ENCODE assay signal across 23 cellular contexts in genomic region chr6:142934190-142934589, GRCh38. TPM values are rescaled to one million over a fixed set of nuclear protein-coding genes. Genes with fewer than 3 reads are reported as not detected.
A peak's percentile ranks its signal among the peaks of the same experiment; 100 is the strongest.
DNase-seq lines count a peak whose midpoint lies in the region; ATAC-seq, FAIRE-seq and TF ChIP-seq lines count a peak whose summit lies in the region.
"Had no signal": no experiment of that assay in that cellular context is flagged by ENCODE, and none has a peak within 500 bp of the region (broad histone marks: within the 10 kb centered on the region; RNA-seq: fewer than 3 reads in every experiment).

No MANE protein-coding gene starts in this region.

- TF ChIP-seq CTCF in OCI-LY1 (IDR thresholded peaks at IDR 0.05; ENCODE audit: low read length) (no peak), GM12878 (IDR thresholded peaks at IDR 0.05 in 2 of 3, conservative IDR thresholded peaks at IDR 0.05 in 1 of 3; ENCODE audit: control insufficient read depth in 2 of 3, extremely low read depth in 1 of 3, insufficient read depth in 1 of 3, low read depth in 3 of 3, low read length in 3 of 3) (no peak), PC-3 (conservative IDR thresholded peaks at IDR 0.05; ENCODE audit: low read depth, low read length) (no peak)

- no peak for ATAC-seq in activated T-cell treated with anti-CD3 and anti-CD28 coated beads, Interleukin-2, amount 50 U/mL, for 4 hours
- ATAC-seq in GM12878, result peak; percentile 8; the same call in 2 of the 3 replicates
- no peak for ATAC-seq in natural killer cell treated with Interleukin-12 subunit alpha and Interleukin-12 subunit beta and Interleukin-15 and Interleukin-18, amount 100 ng/mL, for 72 hours
- ATAC-seq in PC-3, result no peak
- ATAC-seq: esophagus mucosa, lower lobe of right lung had no signal

- TF ChIP-seq RAD21 in GM12878 (IDR thresholded peaks at IDR 0.05; ENCODE audit: insufficient read depth, low read depth, low read length), result no peak

- H3K27me3 ChIP-seq in OCI-LY1 (ENCODE audit: insufficient read depth, low read length), result no peaks in the 10 kb centered on the region
- no peaks in the 10 kb centered on the region for H3K27me3 ChIP-seq in GM12878 (replicated peaks in 1 of 2; ENCODE audit: control insufficient read depth in 2 of 2, insufficient read depth in 2 of 2, low read length in 1 of 2)
- H3K27me3 ChIP-seq in PC-3 (ENCODE audit: low read length), result no peaks in the 10 kb centered on the region
- H3K27me3 ChIP-seq: ovary, sigmoid colon, uterus had no signal

- intact Hi-C loops in GM12878 (cut with micrococcal nuclease; ENCODE audit: unreplicated experiment) (loop anchor here (5.0 kb wide), 1 partner anchor 242 kb away; no protein-coding TSS in a partner anchor), PC-3 (cut with micrococcal nuclease) (no loop called here)

- CTCF ChIA-PET in GM12878 (lab: Yijun Ruan, JAX) (interaction anchor here (1.2 to 3.2 kb wide), 2 partner anchors 7 to 9 kb away, joined by 3 to 15 read pairs; no protein-coding TSS in a partner anchor), PC-3 (lab: Charles Lee) (no interaction called here)

- no peak for TF ChIP-seq EP300 in GM12878 (IDR thresholded peaks at IDR 0.05; ENCODE audit: borderline replicate concordance in 1 of 2, control insufficient read depth in 1 of 2, low read depth in 2 of 2, low read length in 2 of 2)

- POLR2A ChIA-PET in GM12878 (lab: Charles Lee), result interaction anchor here (1.0 to 2.3 kb wide), 6 partner anchors 8 to 32 kb away, joined by 3 to 9 read pairs (median 4); no protein-coding TSS in a partner anchor
- POLR2A ChIA-PET in PC-3 (lab: Charles Lee; ENCODE audit: unreplicated experiment), result no interaction called here

- FAIRE-seq in GM12878 (lab: Jason Lieb, UNC), result no peak

- in situ Hi-C loops in GM12878 (cut with MboI), result no loop called here

- H2AFZ ChIP-seq in OCI-LY1 (ENCODE audit: low read length) (no peak overlapping the region), GM12878 (ENCODE audit: control insufficient read depth, low read depth, low read length) (no peak overlapping the region), PC-3 (ENCODE audit: low read length) (no peak overlapping the region)

- peak overlapping the region; percentile 73 for H3K27ac ChIP-seq in OCI-LY1 (ENCODE audit: low read depth, low read length, poor library complexity, severe bottlenecking)
- H3K27ac ChIP-seq in GM12878 (ENCODE audit: control insufficient read depth, insufficient read depth), result peak overlapping the region; percentile 59
- H3K27ac ChIP-seq in PC-3 (ENCODE audit: low read length), result no peak overlapping the region
- H3K27ac ChIP-seq: lower lobe of right lung, ovary, sigmoid colon, uterus, WERI-Rb-1 had no signal

- H3K79me2 ChIP-seq in OCI-LY1 (ENCODE audit: insufficient read depth, low read length), result peaks cover 94% of the 10 kb centered on the region
- peaks cover 98% of the 10 kb centered on the region for H3K79me2 ChIP-seq in GM12878 (ENCODE audit: control insufficient read depth, insufficient read depth, low read length)
- peaks cover 82% of the 10 kb centered on the region for H3K79me2 ChIP-seq in PC-3 (ENCODE audit: low read length)

- H3K9ac ChIP-seq in OCI-LY1 (ENCODE audit: low read length) (no peak overlapping the region), GM12878 (ENCODE audit: control insufficient read depth, insufficient read depth, low read length) (no peak overlapping the region), PC-3 (ENCODE audit: low read length) (no peak overlapping the region)

- SMC1A ChIA-PET in GM12878 (lab: Charles Lee; ENCODE audit: uncharacterized antibody, unreplicated experiment), result interaction anchor here (0.8 to 11.3 kb wide), 13 partner anchors 8 to 154 kb away, joined by 3 to 75 read pairs (median 5); no protein-coding TSS in a partner anchor

- H3K36me3 ChIP-seq in OCI-LY1 (ENCODE audit: insufficient read depth, low read length) (no peaks in the 10 kb centered on the region), GM12878 (ENCODE audit: control insufficient read depth in 2 of 2, insufficient read depth in 2 of 2, low read length in 1 of 2) (no peaks in the 10 kb centered on the region), PC-3 (ENCODE audit: low read depth, low read length) (no peaks in the 10 kb centered on the region)
- H3K36me3 ChIP-seq: HAP-1, lower lobe of right lung, ovary, sigmoid colon, uterus, WERI-Rb-1 had no signal

- H3K4me3 ChIP-seq in OCI-LY1 (ENCODE audit: low read depth, low read length, poor library complexity, severe bottlenecking) (peak overlapping the region; percentile 0), GM12878 (no peak overlapping the region; the same call in 1 of the 2 replicates), PC-3 (ENCODE audit: low read length) (no peak overlapping the region)
- H3K4me3 ChIP-seq: HAP-1, lower lobe of right lung, ovary, sigmoid colon, uterus had no signal

- BruUV-seq in GM12878 (replicated peaks; lab: Mats Ljungman, UMichigan) (no TSS peak), PC-3 (replicated peaks; lab: Mats Ljungman, UMichigan) (no TSS peak)

- no peaks in the 10 kb centered on the region for H3K9me3 ChIP-seq in OCI-LY1 (ENCODE audit: low read length)
- H3K9me3 ChIP-seq in GM12878 (replicated peaks; ENCODE audit: control insufficient read depth, insufficient read depth, low read length), result peaks cover 3% of the 10 kb centered on the region
- no peaks in the 10 kb centered on the region for H3K9me3 ChIP-seq in PC-3 (ENCODE audit: low read length)
- H3K9me3 ChIP-seq: HAP-1, lower lobe of right lung, ovary, sigmoid colon, uterus had no signal

- peaks cover 93% of the 10 kb centered on the region for H3K4me1 Mint-ChIP-seq in activated T-cell treated with anti-CD3 and anti-CD28 coated beads, Interleukin-2, amount 50 U/mL, for 4 hours (ENCODE audit: low read depth)
- H3K4me1 Mint-ChIP-seq in natural killer cell treated with Interleukin-12 subunit alpha and Interleukin-12 subunit beta and Interleukin-15 and Interleukin-18, amount 100 ng/mL, for 72 hours (ENCODE audit: low read depth in 2 of 2), result peaks cover 52 to 59% of the 10 kb centered on the region in 2 donors

- peak overlapping the region; percentile 35 for H3K4me3 Mint-ChIP-seq in activated T-cell treated with anti-CD3 and anti-CD28 coated beads, Interleukin-2, amount 50 U/mL, for 4 hours
- H3K4me3 Mint-ChIP-seq in natural killer cell treated with Interleukin-12 subunit alpha and Interleukin-12 subunit beta and Interleukin-15 and Interleukin-18, amount 100 ng/mL, for 72 hours, result peak overlapping the region; percentile 56

- H4K20me1 ChIP-seq in OCI-LY1 (ENCODE audit: insufficient read depth, low read length), result no peaks in the 10 kb centered on the region
- no peaks in the 10 kb centered on the region for H4K20me1 ChIP-seq in GM12878 (ENCODE audit: control insufficient read depth, insufficient read depth)
- H4K20me1 ChIP-seq in PC-3 (ENCODE audit: low read length), result peaks cover 15% of the 10 kb centered on the region; the same call in 1 of the 2 replicates

- H3K4me1 ChIP-seq in OCI-LY1 (ENCODE audit: insufficient read depth, low read length, severe bottlenecking) (peaks cover 78% of the 10 kb centered on the region), GM12878 (ENCODE audit: control insufficient read depth, insufficient read depth, low read length) (peaks cover 35% of the 10 kb centered on the region), PC-3 (ENCODE audit: insufficient read depth, low read length) (peaks cover 4% of the 10 kb centered on the region)
- H3K4me1 ChIP-seq: uterus had no signal

- peak overlapping the region; percentile 73; the same call in 1 of the 2 replicates for H3K4me2 ChIP-seq in OCI-LY1 (ENCODE audit: low read length)
- H3K4me2 ChIP-seq in GM12878 (ENCODE audit: control insufficient read depth, insufficient read depth), result peak overlapping the region; percentile 88
- H3K4me2 ChIP-seq in PC-3 (ENCODE audit: low read length), result no peak overlapping the region

- H3K36me3 Mint-ChIP-seq in activated T-cell treated with anti-CD3 and anti-CD28 coated beads, Interleukin-2, amount 50 U/mL, for 4 hours (ENCODE audit: insufficient read depth), result peaks cover 17% of the 10 kb centered on the region
- H3K36me3 Mint-ChIP-seq in natural killer cell treated with Interleukin-12 subunit alpha and Interleukin-12 subunit beta and Interleukin-15 and Interleukin-18, amount 100 ng/mL, for 72 hours, result peaks cover 4% of the 10 kb centered on the region

- H3K27ac Mint-ChIP-seq in natural killer cell treated with Interleukin-12 subunit alpha and Interleukin-12 subunit beta and Interleukin-15 and Interleukin-18, amount 100 ng/mL, for 72 hours, result peak overlapping the region; percentile 53 to 83

- no peaks in the 10 kb centered on the region for H3F3A ChIP-seq in OCI-LY1 (ENCODE audit: insufficient read depth, low read length)
- H3F3A ChIP-seq in PC-3 (ENCODE audit: low read length, unreplicated experiment), result no peaks in the 10 kb centered on the region

- DNase-seq in activated T-cell treated with anti-CD3 and anti-CD28 coated beads, Interleukin-2, amount 50 U/mL, for 4 hours, result no peak
- DNase-seq in activated T-cell treated with anti-CD3 and anti-CD28 coated beads for 4 hours, result no peak
- DNase-seq in GM12878 (ENCODE audit: low read depth, low spot score), result no peak
- no peak for DNase-seq in natural killer cell treated with Interleukin-12 subunit alpha and Interleukin-12 subunit beta and Interleukin-15 and Interleukin-18, amount 100 ng/mL, for 72 hours (ENCODE audit: low spot score)
- DNase-seq in PC-3, result no peak
- no peak for DNase-seq in NCI-H187 (lab: John Stamatoyannopoulos, UW)
- DNase-seq in LoVo (ENCODE audit: low spot score), result no peak
- DNase-seq: amygdala; caudate nucleus; glutamatergic neuron; lower lobe of right lung; MM.1S; NCI-H2029 treated with DMSO at 0.1 percent for 48 hours; NCI-H510A; ovary; sigmoid colon; stimulated activated CD4-positive, alpha-beta T cell treated with anti-CD3 and anti-CD28 coated beads, Interleukin-1b, Interleukin-23, amount 100 ng/mL, for 48 hours; SW 1271; uterus; WERI-Rb-1 had no signal

- no peaks in the 10 kb centered on the region for H3K27me3 Mint-ChIP-seq in activated T-cell treated with anti-CD3 and anti-CD28 coated beads, Interleukin-2, amount 50 U/mL, for 4 hours (ENCODE audit: low read depth)
- no peaks in the 10 kb centered on the region for H3K27me3 Mint-ChIP-seq in natural killer cell treated with Interleukin-12 subunit alpha and Interleukin-12 subunit beta and Interleukin-15 and Interleukin-18, amount 100 ng/mL, for 72 hours

- H3K9me2 ChIP-seq in OCI-LY1 (ENCODE audit: low read depth, low read length) (no peaks in the 10 kb centered on the region), PC-3 (replicated peaks; ENCODE audit: low read length) (no peaks in the 10 kb centered on the region)

- H3K9me3 Mint-ChIP-seq in activated T-cell treated with anti-CD3 and anti-CD28 coated beads, Interleukin-2, amount 50 U/mL, for 4 hours, result no peaks in the 10 kb centered on the region
- H3K9me3 Mint-ChIP-seq in natural killer cell treated with Interleukin-12 subunit alpha and Interleukin-12 subunit beta and Interleukin-15 and Interleukin-18, amount 100 ng/mL, for 72 hours, result no peaks in the 10 kb centered on the region

- no peak for TF ChIP-seq POLR2A in GM12878 (IDR thresholded peaks at IDR 0.05; ENCODE audit: low read depth, low read length)

- RAD21 ChIA-PET in GM12878 (lab: Charles Lee; ENCODE audit: unreplicated experiment), result interaction anchor here (0.7 to 2.1 kb wide), 10 partner anchors 9 to 115 kb away, joined by 3 to 9 read pairs (median 4); no protein-coding TSS in a partner anchor

RNA-seq across cellular contexts. Expression of gene HIVEP2, which starts 10.8 kb away (rescaled TPM):
- total RNA-seq in activated T-cell treated with anti-CD3 and anti-CD28 coated beads, Interleukin-2, amount 50 U/mL, for 4 hours, result 10 to 100 TPM; 34.9 to 40.9 (median 36.3) TPM
- 139 and 140 TPM in 2 replicates for total RNA-seq in GM12878 (2013; cell fraction: nucleolus; rRNA removed)
- total RNA-seq in GM12878 (2014; rRNA removed) (11.6 and 14.7 TPM in 2 replicates), GM12878 (2014; rRNA removed; fragmentation: Illumina TruSeq; extraction: Trizol) (15.5 and 15.9 TPM in 2 replicates), GM12878 (2021) (15.7 and 18.2 TPM in 2 replicates), PC-3 (2014; rRNA removed) (9.1 and 11.9 TPM in 2 replicates)
- 5.6 TPM for polyA plus RNA-seq in GM12878 (2011; ENCODE audit: low read depth)
- polyA plus RNA-seq in GM12878 (2011; rRNA removed) (13.2 and 14.4 TPM in 2 replicates), GM12878 (2014; fragmentation: Illumina TruSeq; extraction: Trizol) (13.6 and 16.5 TPM in 2 replicates), GM12878 (2014; fragmentation: Nextera tagmentation; extraction: Ambion mirVana) (1 to 10 TPM; 1.2 to 1.6 TPM), GM12878 (2014; rRNA removed) (8.8 TPM in 2 replicates), GM12878 (2016; fragmentation: Nextera tagmentation; extraction: Ambion mirVana) (1 to 10 TPM; 4.4 to 5.0 TPM)
- polyA plus RNA-seq in GM12878 (2011; cell fraction: cytosol; rRNA removed), result 13.0 and 14.7 TPM in 2 replicates
- 24.2 and 25.1 TPM in 2 replicates for polyA plus RNA-seq in GM12878 (2011; cell fraction: nucleus; rRNA removed)
- 6.4 and 10.4 TPM in 2 replicates for polyA plus RNA-seq in GM12878 (2012)
- 47.2 and 50.2 TPM in 2 replicates for polyA minus RNA-seq in GM12878 (2011; rRNA and poly(A)+ RNA removed)
- polyA minus RNA-seq in GM12878 (2011; cell fraction: cytosol; rRNA and poly(A)+ RNA removed), result 13.0 and 14.1 TPM in 2 replicates
- 22.6 and 29.6 TPM in 2 replicates for polyA minus RNA-seq in GM12878 (2011; cell fraction: nucleus; rRNA and poly(A)+ RNA removed)
- 10 to 100 TPM; 45.7 to 58.1 TPM for total RNA-seq in natural killer cell treated with Interleukin-12 subunit alpha and Interleukin-12 subunit beta and Interleukin-15 and Interleukin-18, amount 100 ng/mL, for 72 hours
